In genomic region chr16:23836404-23837291, GRCh38 we compare ENCODE assay signal across 8 cellular contexts. TPM values are rescaled to one million over a fixed set of nuclear protein-coding genes. Genes with fewer than 3 reads are reported as not detected.
A peak's percentile ranks its signal among the peaks of the same experiment; 100 is the strongest.
DNase-seq lines count a peak whose midpoint lies in the region; ATAC-seq lines count a peak whose summit lies in the region.

No MANE protein-coding gene starts in this region.

- peaks cover 4% of the 10 kb centered on the region for H3K9me3 Mint-ChIP-seq in activated CD8-positive, alpha-beta T cell treated with anti-CD3 and anti-CD28 coated beads, Interleukin-2, amount 10 ng/mL, durations not matched to agents 7 days and 5 days (ENCODE audit: insufficient read depth)

- H3K27me3 ChIP-seq in HUES64 (ENCODE audit: insufficient read depth, low read length) = peaks cover 63% of the 10 kb centered on the region

- WGBS in HUES64 = 3% methylated on average over 59 of the region's 62 CpGs

- DNase-seq in activated CD8-positive, alpha-beta T cell treated with anti-CD3 and anti-CD28 coated beads, Interleukin-2, amount 10 ng/mL, durations not matched to agents 7 days and 5 days = peak; percentile 76
- DNase-seq in Right ventricle myocardium superior = peak; percentile 50
- peak; percentile 60 for DNase-seq in sciatic nerve (ENCODE audit: low spot score)
- DNase-seq in cerebellar nuclear complex (lab: John Stamatoyannopoulos, UW) = no peak
- no peak for DNase-seq in NCI-H1048 (lab: John Stamatoyannopoulos, UW)

- H3K27ac Mint-ChIP-seq in activated CD8-positive, alpha-beta T cell treated with anti-CD3 and anti-CD28 coated beads, Interleukin-2, amount 10 ng/mL, durations not matched to agents 7 days and 5 days = peak overlapping the region; percentile 90

- CTCF ChIA-PET in activated CD8-positive, alpha-beta T cell treated with anti-CD3 and anti-CD28 coated beads, Interleukin-2, amount 10 ng/mL, durations not matched to agents 7 days and 5 days (lab: Charles Lee) = interaction anchor here (0.6 to 5.2 kb wide), 10 partner anchors 10 to 179 kb away, joined by 3 to 29 read pairs (median 4); no protein-coding TSS in a partner anchor

- POLR2A ChIA-PET in activated CD8-positive, alpha-beta T cell treated with anti-CD3 and anti-CD28 coated beads, Interleukin-2, amount 10 ng/mL, durations not matched to agents 7 days and 5 days (lab: Charles Lee) = interaction anchor here (0.6 kb wide), 1 partner anchor 35 kb away, joined by 3 read pairs; no protein-coding TSS in a partner anchor

- peaks cover 8% of the 10 kb centered on the region; the same call in 1 of the 2 replicates for H3K4me1 ChIP-seq in HUES64 (ENCODE audit: insufficient read depth, low read length)

- H3K36me3 ChIP-seq in HUES64 (ENCODE audit: insufficient read depth, low read length) = no peaks in the 10 kb centered on the region

- intact Hi-C loops in Right ventricle myocardium superior (cut with DNase I) = no loop called here
- intact Hi-C loops in sciatic nerve (cut with DNase I) = loop anchor here (10.0 kb wide), 1 partner anchor 102 kb away; no protein-coding TSS in a partner anchor

- H3K9ac ChIP-seq in HUES64 (ENCODE audit: low read depth, low read length) = no peak overlapping the region

- peaks cover 36% of the 10 kb centered on the region for H3K36me3 Mint-ChIP-seq in activated CD8-positive, alpha-beta T cell treated with anti-CD3 and anti-CD28 coated beads, Interleukin-2, amount 10 ng/mL, durations not matched to agents 7 days and 5 days (ENCODE audit: low read depth)

- H3K4me1 Mint-ChIP-seq in activated CD8-positive, alpha-beta T cell treated with anti-CD3 and anti-CD28 coated beads, Interleukin-2, amount 10 ng/mL, durations not matched to agents 7 days and 5 days (ENCODE audit: low read depth) = peaks cover 62% of the 10 kb centered on the region

- no peaks in the 10 kb centered on the region for H3K9me3 ChIP-seq in HUES64 (ENCODE audit: insufficient read depth, low read depth, low read length)

- peak overlapping the region; percentile 98 for H3K4me3 Mint-ChIP-seq in activated CD8-positive, alpha-beta T cell treated with anti-CD3 and anti-CD28 coated beads, Interleukin-2, amount 10 ng/mL, durations not matched to agents 7 days and 5 days

- H3K27ac ChIP-seq in HUES64 (ENCODE audit: low read depth, low read length) = no peak overlapping the region

- H3K4me3 ChIP-seq in HUES64 (ENCODE audit: low read length) = peak overlapping the region; percentile 68

- peak; percentile 28 for ATAC-seq in GM19328 (IDR thresholded peaks at IDR 0.05; ENCODE audit: unreplicated experiment)
- ATAC-seq in activated CD8-positive, alpha-beta T cell treated with anti-CD3 and anti-CD28 coated beads, Interleukin-2, amount 10 ng/mL, durations not matched to agents 7 days and 5 days = peak; percentile 54
- ATAC-seq in Right ventricle myocardium superior (ENCODE audit: poor library complexity) = peak; percentile 51
- peak; percentile 65 for ATAC-seq in sciatic nerve
- ATAC-seq in HG03469 (IDR thresholded peaks at IDR 0.05; ENCODE audit: unreplicated experiment) = no peak

- H3K27me3 Mint-ChIP-seq in activated CD8-positive, alpha-beta T cell treated with anti-CD3 and anti-CD28 coated beads, Interleukin-2, amount 10 ng/mL, durations not matched to agents 7 days and 5 days (ENCODE audit: low read depth) = no peaks in the 10 kb centered on the region

RNA-seq across cellular contexts. Expression of gene PRKCB, which starts 0.9 kb away (rescaled TPM):
- 5.1 TPM for polyA plus RNA-seq in HUES64 (2013, experiment 1 of 2)
- polyA plus RNA-seq in HUES64 (2013, experiment 2 of 2) = 6.2 TPM
- total RNA-seq in activated CD8-positive, alpha-beta T cell treated with anti-CD3 and anti-CD28 coated beads, Interleukin-2, amount 10 ng/mL, durations not matched to agents 7 days and 5 days = 100 to 1,000 TPM; 101 to 105 TPM
- 1.7 TPM for total RNA-seq in Right ventricle myocardium superior
- 12.7 TPM for total RNA-seq in sciatic nerve

Comparison
In these comparisons a context has a peak if more than half of its experiments do, and no peak if none do; other contexts are left out.
1. DNase-seq: peak in activated CD8-positive, alpha-beta T cell treated with anti-CD3 and anti-CD28 coated beads, Interleukin-2, amount 10 ng/mL, durations not matched to agents 7 days and 5 days (single experiment), Right ventricle myocardium superior (single experiment) and sciatic nerve (single experiment); none in cerebellar nuclear complex (0 of 2) and NCI-H1048 (single experiment).